Comparison of ENCODE assay signal across 11 cellular contexts in the genomic region with DNA sequence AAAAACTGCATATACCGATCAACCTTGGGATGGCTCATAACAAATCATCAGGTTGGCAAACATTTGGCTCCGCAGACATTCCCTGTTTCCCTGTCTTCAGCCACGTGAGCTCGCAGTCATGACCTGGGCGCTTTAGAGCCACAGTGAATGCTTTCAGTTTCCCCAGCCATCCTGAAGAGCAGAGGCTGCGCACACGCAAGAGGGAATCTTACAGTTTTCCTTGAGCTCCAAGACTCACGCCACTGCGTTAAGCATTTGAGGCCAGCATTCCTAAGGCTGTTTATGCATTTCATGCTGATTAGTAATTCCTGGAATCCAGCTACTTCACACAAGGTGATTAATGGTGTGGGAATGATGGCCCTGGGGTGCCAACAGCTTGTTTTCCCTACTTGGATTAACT.
DNase-seq lines count a peak whose midpoint lies in the region; TF ChIP-seq lines count a peak whose summit lies in the region.
"Had no signal": no experiment of that assay in that cellular context is flagged by ENCODE, and none has a peak within 500 bp of the region (broad histone marks: within the 10 kb centered on the region; RNA-seq: fewer than 3 reads in every experiment).

No MANE protein-coding gene starts in this region.

- peak overlapping the region; percentile 95 for H3K27ac Mint-ChIP-seq in osteocyte (ENCODE audit: unreplicated experiment)
- no peak overlapping the region for H3K27ac Mint-ChIP-seq in activated CD4-positive, alpha-beta memory T cell treated with anti-CD3 and anti-CD28 coated beads, Interleukin-2, amount 10 ng/mL, durations not matched to agents 7 days and 5 days
- H3K27ac Mint-ChIP-seq: activated naive CD4-positive, alpha-beta T cell treated with anti-CD3 and anti-CD28 coated beads, Interleukin-2, amount 50 U/mL, for 72 hours; T-cell had no signal

- POLR2A ChIA-PET in activated CD4-positive, alpha-beta memory T cell treated with anti-CD3 and anti-CD28 coated beads, Interleukin-2, amount 10 ng/mL, durations not matched to agents 7 days and 5 days (lab: Charles Lee) = no interaction called here

- H3K9me3 Mint-ChIP-seq in osteocyte (ENCODE audit: unreplicated experiment) = no peaks in the 10 kb centered on the region
- H3K9me3 Mint-ChIP-seq in activated CD4-positive, alpha-beta memory T cell treated with anti-CD3 and anti-CD28 coated beads, Interleukin-2, amount 10 ng/mL, durations not matched to agents 7 days and 5 days = no peaks in the 10 kb centered on the region
- H3K9me3 Mint-ChIP-seq: activated naive CD4-positive, alpha-beta T cell treated with anti-CD3 and anti-CD28 coated beads, Interleukin-2, amount 50 U/mL, for 72 hours; T-cell had no signal

- no peak for TF ChIP-seq CTCF in osteocyte (IDR thresholded peaks at IDR 0.05)

- H3K36me3 Mint-ChIP-seq in osteocyte (ENCODE audit: unreplicated experiment) = peaks cover 19% of the 10 kb centered on the region
- no peaks in the 10 kb centered on the region for H3K36me3 Mint-ChIP-seq in activated CD4-positive, alpha-beta memory T cell treated with anti-CD3 and anti-CD28 coated beads, Interleukin-2, amount 10 ng/mL, durations not matched to agents 7 days and 5 days (ENCODE audit: low read depth)
- H3K36me3 Mint-ChIP-seq: activated naive CD4-positive, alpha-beta T cell treated with anti-CD3 and anti-CD28 coated beads, Interleukin-2, amount 50 U/mL, for 72 hours; T-cell had no signal

- CTCF ChIA-PET in activated CD4-positive, alpha-beta memory T cell treated with anti-CD3 and anti-CD28 coated beads, Interleukin-2, amount 10 ng/mL, durations not matched to agents 7 days and 5 days (lab: Charles Lee) = interaction anchor here (0.7 kb wide), 1 partner anchor 14 kb away, joined by 3 read pairs; no protein-coding TSS in a partner anchor

- H3K4me3 Mint-ChIP-seq in osteocyte (ENCODE audit: unreplicated experiment) = peak overlapping the region; percentile 52
- H3K4me3 Mint-ChIP-seq in activated CD4-positive, alpha-beta memory T cell treated with anti-CD3 and anti-CD28 coated beads, Interleukin-2, amount 10 ng/mL, durations not matched to agents 7 days and 5 days = no peak overlapping the region
- H3K4me3 Mint-ChIP-seq: T-cell had no signal

- DNase-seq in EH (ENCODE audit: low read depth) (peak; percentile 100), RPMI7951 (ENCODE audit: low read depth) (peak; percentile 97), fibroblast of gingiva (ENCODE audit: low read depth) (peak; percentile 90), osteocyte (ENCODE audit: extremely low spot score, unreplicated experiment) (no peak), OCI-M2 (lab: John Stamatoyannopoulos, UW; ENCODE audit: unreplicated experiment) (no peak), NCI-H1436 (lab: John Stamatoyannopoulos, UW) (no peak), T-helper 2 cell (no peak)
- DNase-seq in activated CD4-positive, alpha-beta memory T cell treated with anti-CD3 and anti-CD28 coated beads, Interleukin-2, amount 10 ng/mL, durations not matched to agents 7 days and 5 days = no peak
- DNase-seq: Kasumi-1, T-cell had no signal

- H3K4me1 Mint-ChIP-seq in osteocyte (ENCODE audit: unreplicated experiment) = peaks cover 68% of the 10 kb centered on the region
- H3K4me1 Mint-ChIP-seq in activated CD4-positive, alpha-beta memory T cell treated with anti-CD3 and anti-CD28 coated beads, Interleukin-2, amount 10 ng/mL, durations not matched to agents 7 days and 5 days = no peaks in the 10 kb centered on the region

- H3K27me3 Mint-ChIP-seq in osteocyte (ENCODE audit: unreplicated experiment) = no peaks in the 10 kb centered on the region
- peaks cover 4% of the 10 kb centered on the region for H3K27me3 Mint-ChIP-seq in activated CD4-positive, alpha-beta memory T cell treated with anti-CD3 and anti-CD28 coated beads, Interleukin-2, amount 10 ng/mL, durations not matched to agents 7 days and 5 days

Comparison
In these comparisons a context has a peak if more than half of its experiments do, and no peak if none do; other contexts are left out.
1. DNase-seq: peak in EH (single experiment), RPMI7951 (single experiment) and fibroblast of gingiva (single experiment); none in osteocyte (single experiment), OCI-M2 (single experiment), NCI-H1436 (single experiment), activated CD4-positive, alpha-beta memory T cell treated with anti-CD3 and anti-CD28 coated beads, Interleukin-2, amount 10 ng/mL, durations not matched to agents 7 days and 5 days (single experiment) and T-helper 2 cell (0 of 5).